In the genomic region with DNA sequence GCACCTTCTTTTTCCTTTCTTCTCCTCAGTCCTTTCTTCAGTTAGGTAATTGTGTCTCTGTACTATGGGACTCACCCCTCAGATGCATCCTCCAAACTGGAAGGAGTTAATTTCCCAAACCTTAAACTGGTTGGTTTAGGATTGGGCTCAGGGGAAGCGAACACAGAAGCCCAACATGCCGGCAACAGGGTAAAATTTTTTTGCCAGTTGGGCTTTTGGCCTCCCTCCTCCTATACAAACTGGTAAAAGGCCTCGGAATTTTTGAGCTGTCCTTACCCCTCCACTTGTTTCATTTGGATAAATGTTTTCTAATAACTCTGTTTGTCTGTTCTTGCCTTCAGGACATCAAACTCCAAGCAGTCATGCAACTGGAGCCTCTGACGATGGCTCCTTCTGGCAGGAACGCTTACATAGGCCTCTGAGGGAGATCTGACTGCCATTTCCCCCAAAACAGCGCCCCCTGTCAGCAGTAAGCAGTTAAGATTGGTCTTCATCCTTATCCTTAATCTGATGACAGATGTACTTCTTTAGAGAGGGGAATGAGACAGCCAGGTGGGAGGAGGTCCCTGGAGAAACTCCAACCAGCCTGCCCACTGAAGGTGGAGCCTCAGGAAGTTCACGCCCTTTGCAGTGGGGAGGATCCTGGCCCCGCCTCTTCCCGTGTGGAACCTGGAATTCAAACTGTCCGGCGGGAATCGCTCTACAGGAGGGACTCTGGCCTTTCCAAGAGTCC, we compare ENCODE assay signal across 13 cellular contexts. TPM values are rescaled to one million over a fixed set of nuclear protein-coding genes. Genes with fewer than 3 reads are reported as not detected.
DNase-seq lines count a peak whose midpoint lies in the region; ATAC-seq, FAIRE-seq and TF ChIP-seq lines count a peak whose summit lies in the region.
"Had no signal": no experiment of that assay in that cellular context is flagged by ENCODE, and none has a peak within 500 bp of the region (broad histone marks: within the 10 kb centered on the region; RNA-seq: fewer than 3 reads in every experiment).

No MANE protein-coding gene starts in this region.

- no peaks in the 10 kb centered on the region for H4K20me1 ChIP-seq in HepG2 (ENCODE audit: insufficient read depth, low read length)

- H3K4me1 ChIP-seq in HepG2 (ENCODE audit: insufficient read depth, low read length) (no peaks in the 10 kb centered on the region), right lobe of liver (no peaks in the 10 kb centered on the region)
- H3K4me1 ChIP-seq: gastroesophageal sphincter, thyroid gland had no signal

- H3K27ac ChIP-seq in HepG2 (ENCODE audit: extremely low read length, insufficient read depth, low read length) (no peak overlapping the region), right lobe of liver (no peak overlapping the region)
- H3K27ac ChIP-seq: gastroesophageal sphincter, thyroid gland had no signal

- no peaks in the 10 kb centered on the region for H3K27me3 Mint-ChIP-seq in activated T-cell treated with anti-CD3 and anti-CD28 coated beads, Interleukin-2, amount 50 U/mL, for 4 hours (ENCODE audit: low read depth)
- H3K27me3 Mint-ChIP-seq: activated T-helper 17 cell treated with anti-CD3 and anti-CD28 coated beads, Interleukin-2, amount 50 U/mL, for 72 hours had no signal

- no peak overlapping the region for H2AFZ ChIP-seq in HepG2 (ENCODE audit: low read length)

- ATAC-seq in HepG2 = no peak
- ATAC-seq in right lobe of liver = no peak
- ATAC-seq in GM21619 (IDR thresholded peaks at IDR 0.05; ENCODE audit: unreplicated experiment) = no peak
- no peak for ATAC-seq in activated T-cell treated with anti-CD3 and anti-CD28 coated beads, Interleukin-2, amount 50 U/mL, for 4 hours
- ATAC-seq in GM18909 (IDR thresholded peaks at IDR 0.05; ENCODE audit: poor library complexity, unreplicated experiment) = no peak
- ATAC-seq: activated T-helper 17 cell treated with anti-CD3 and anti-CD28 coated beads, Interleukin-2, amount 50 U/mL, for 72 hours; gastroesophageal sphincter had no signal

- TF ChIP-seq EP300 in HepG2 (IDR thresholded peaks at IDR 0.05; ENCODE audit: low read depth in 2 of 2, low read length in 2 of 2) (no peak), HepG2 (CRISPR knock-in tag; IDR thresholded peaks at IDR 0.05; ENCODE audit: borderline replicate concordance) (no peak)

- CTCF ChIA-PET in HepG2 (lab: Yijun Ruan, JAX; ENCODE audit: low intra/inter-chr PET ratio, low total read pairs) = no interaction called here

- no peak overlapping the region for H3K4me3 ChIP-seq in HepG2 (replicated peaks in 1 of 3; ENCODE audit: insufficient read depth in 1 of 3, low read depth in 2 of 3, low read length in 3 of 3)
- no peak overlapping the region for H3K4me3 ChIP-seq in right lobe of liver
- H3K4me3 ChIP-seq: gastroesophageal sphincter, thyroid gland had no signal

- H3K4me1 Mint-ChIP-seq in activated T-cell treated with anti-CD3 and anti-CD28 coated beads, Interleukin-2, amount 50 U/mL, for 4 hours (ENCODE audit: low read depth) = no peaks in the 10 kb centered on the region
- H3K4me1 Mint-ChIP-seq: activated T-helper 17 cell treated with anti-CD3 and anti-CD28 coated beads, Interleukin-2, amount 50 U/mL, for 72 hours had no signal

- no peak for TF ChIP-seq RAD21 in HepG2 (CRISPR knock-in tag; IDR thresholded peaks at IDR 0.05)

- WGBS in HepG2 (ENCODE audit: low lambda C conversion rate) = 13% methylated on average over 10 of the region's 12 CpGs
- WGBS in right lobe of liver (ENCODE audit: insufficient coverage, low coverage, low lambda C conversion rate, missing lambda C conversion rate) = 77% methylated on average over 9 of the region's 12 CpGs

- intact Hi-C loops in HepG2 (cut with micrococcal nuclease; ENCODE audit: unreplicated experiment) (loop anchor here (5.0 kb wide), 1 partner anchor 149 kb away; no protein-coding TSS in a partner anchor), right lobe of liver (cut with DNase I) (no loop called here)

- H3K36me3 ChIP-seq in HepG2 (replicated peaks in 1 of 2; ENCODE audit: control insufficient read depth in 1 of 2, insufficient read depth in 2 of 2, low read length in 2 of 2) = no peaks in the 10 kb centered on the region
- H3K36me3 ChIP-seq in right lobe of liver = no peaks in the 10 kb centered on the region
- H3K36me3 ChIP-seq: gastroesophageal sphincter, thyroid gland had no signal

- H3K27me3 ChIP-seq in HepG2 (ENCODE audit: control insufficient read depth in 1 of 2, insufficient read depth in 2 of 2, low read length in 2 of 2) (no peaks in the 10 kb centered on the region), right lobe of liver (no peaks in the 10 kb centered on the region)
- H3K27me3 ChIP-seq: gastroesophageal sphincter, thyroid gland had no signal

- TF ChIP-seq CTCF in HepG2 (CRISPR knock-in tag; IDR thresholded peaks at IDR 0.05) (peak; percentile 25; the same call in 1 of the 2 replicates), right lobe of liver (IDR thresholded peaks at IDR 0.05) (peak in 1 of 4 donors; percentile 11)

- no peak overlapping the region for H3K4me3 Mint-ChIP-seq in activated T-cell treated with anti-CD3 and anti-CD28 coated beads, Interleukin-2, amount 50 U/mL, for 4 hours
- H3K4me3 Mint-ChIP-seq: activated T-helper 17 cell treated with anti-CD3 and anti-CD28 coated beads, Interleukin-2, amount 50 U/mL, for 72 hours had no signal

- H3K9me3 Mint-ChIP-seq in activated T-cell treated with anti-CD3 and anti-CD28 coated beads, Interleukin-2, amount 50 U/mL, for 4 hours = peaks cover 13% of the 10 kb centered on the region

- H3K9ac ChIP-seq in HepG2 (ENCODE audit: insufficient read depth, low read depth, low read length) = no peak overlapping the region

- H3K36me3 Mint-ChIP-seq in activated T-cell treated with anti-CD3 and anti-CD28 coated beads, Interleukin-2, amount 50 U/mL, for 4 hours (ENCODE audit: insufficient read depth) = no peaks in the 10 kb centered on the region

- peaks cover 23% of the 10 kb centered on the region for H3K9me3 ChIP-seq in HepG2 (ENCODE audit: low read length)
- peaks cover 0 to 6% (median 3%) of the 10 kb centered on the region in 4 donors for H3K9me3 ChIP-seq in right lobe of liver
- H3K9me3 ChIP-seq: thyroid gland had no signal

- no peak overlapping the region for H3K4me2 ChIP-seq in HepG2 (ENCODE audit: low read depth, low read length)

- TF ChIP-seq POLR2A in HepG2 (IDR thresholded peaks at IDR 0.05; ENCODE audit: insufficient read depth in 1 of 2, low read depth in 2 of 2, low read length in 2 of 2) (no peak), right lobe of liver (IDR thresholded peaks at IDR 0.05) (no peak)

- peak; percentile 2 for DNase-seq in HepG2 (ENCODE audit: low spot score)
- DNase-seq in right lobe of liver = no peak
- DNase-seq in NCI-H69 (lab: John Stamatoyannopoulos, UW) = peak; percentile 53
- DNase-seq in dermis blood vessel endothelial cell = peak; percentile 37
- no peak for DNase-seq in activated T-cell treated with anti-CD3 and anti-CD28 coated beads, Interleukin-2, amount 50 U/mL, for 4 hours
- DNase-seq in occipital lobe (lab: John Stamatoyannopoulos, UW) = no peak
- DNase-seq: NCI-H510A treated with DMSO at 0.1 percent for 48 hours, thyroid gland had no signal

- POLR2A ChIA-PET in HepG2 (lab: Yijun Ruan, JAX) = no interaction called here

- FAIRE-seq in HepG2 (lab: Jason Lieb, UNC) = no peak
- FAIRE-seq: GM12891 had no signal

- in situ Hi-C loops in HepG2 (cut with HindIII; ENCODE audit: extremely low pct_ligation_motif_present, low pct_unique_long_range_greater_than_20kb) = no loop called here

- no TSS peak for BruUV-seq in HepG2 (replicated peaks; lab: Mats Ljungman, UMichigan)

- no peaks in the 10 kb centered on the region for H3K79me2 ChIP-seq in HepG2 (ENCODE audit: insufficient read depth, low read length)

TF ChIP-seq in HepG2, 621 proteins besides CTCF, POLR2A, EP300 and RAD21 (continues in another document):
- TF ChIP-seq ZBTB21 (CRISPR knock-in tag; IDR thresholded peaks at IDR 0.05) (no peak), ZC3H4 (CRISPR knock-in tag; IDR thresholded peaks at IDR 0.05; ENCODE audit: borderline replicate concordance) (no peak), ADNP (CRISPR knock-in tag; IDR thresholded peaks at IDR 0.05) (no peak)
- TF ChIP-seq, protein P1, sequence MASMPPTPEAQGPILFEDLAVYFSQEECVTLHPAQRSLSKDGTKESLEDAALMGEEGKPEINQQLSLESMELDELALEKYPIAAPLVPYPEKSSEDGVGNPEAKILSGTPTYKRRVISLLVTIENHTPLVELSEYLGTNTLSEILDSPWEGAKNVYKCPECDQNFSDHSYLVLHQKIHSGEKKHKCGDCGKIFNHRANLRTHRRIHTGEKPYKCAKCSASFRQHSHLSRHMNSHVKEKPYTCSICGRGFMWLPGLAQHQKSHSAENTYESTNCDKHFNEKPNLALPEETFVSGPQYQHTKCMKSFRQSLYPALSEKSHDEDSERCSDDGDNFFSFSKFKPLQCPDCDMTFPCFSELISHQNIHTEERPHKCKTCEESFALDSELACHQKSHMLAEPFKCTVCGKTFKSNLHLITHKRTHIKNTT (CRISPR knock-in tag; IDR thresholded peaks at IDR 0.05) = no peak

RNA-seq across cellular contexts. Expression of gene SPINK5, which starts 57.8 kb away (rescaled TPM):
- total RNA-seq in HepG2 (2016; rRNA removed; fragmentation: Illumina TruSeq; extraction: Trizol) (not detected in 2 replicates), right lobe of liver (under 1 TPM in 2 of 6 experiments, not detected in 4; 0.10 to 0.26 TPM), dermis blood vessel endothelial cell (0.09 and 0.85 TPM in 2 replicates), occipital lobe (not detected)
- total RNA-seq in HepG2 (2016; cell fraction: cytosol; rRNA removed; fragmentation: Illumina TruSeq; extraction: Trizol; ENCODE audit: low read depth) = not detected in 2 replicates
- total RNA-seq in HepG2 (2016; cell fraction: insoluble cytoplasmic fraction; rRNA removed; fragmentation: Illumina TruSeq; extraction: Trizol) = not detected in 2 replicates
- not detected in 2 replicates for total RNA-seq in HepG2 (2016; cell fraction: membrane; rRNA removed; fragmentation: Illumina TruSeq; extraction: Trizol)
- total RNA-seq in HepG2 (2016; cell fraction: nucleus; rRNA removed; fragmentation: Illumina TruSeq; extraction: Trizol) = not detected in 2 replicates
- 0.01 and 0.03 TPM in 2 replicates for polyA plus RNA-seq in HepG2 (2011; rRNA removed)
- polyA plus RNA-seq in HepG2 (2011; cell fraction: cytosol; rRNA removed) = not detected in 2 replicates
- 0.07 TPM in 1 of 2 replicates, not detected in the other for polyA plus RNA-seq in HepG2 (2011; cell fraction: nucleus; rRNA removed)
- not detected in 2 replicates for polyA plus RNA-seq in HepG2 (2012)
- not detected in 2 replicates for polyA plus RNA-seq in HepG2 (2016; cell fraction: cytosol; fragmentation: Illumina TruSeq; extraction: Trizol; ENCODE audit: low read depth)
- polyA plus RNA-seq in HepG2 (2016; cell fraction: insoluble cytoplasmic fraction; fragmentation: Illumina TruSeq; extraction: Trizol; ENCODE audit: low read depth) = not detected in 2 replicates
- not detected in 2 replicates for polyA plus RNA-seq in HepG2 (2016; cell fraction: membrane; fragmentation: Illumina TruSeq; extraction: Trizol; ENCODE audit: low read depth)
- polyA plus RNA-seq in HepG2 (2016; cell fraction: nucleus; fragmentation: Illumina TruSeq; extraction: Trizol; ENCODE audit: insufficient read depth, low read depth) = not detected in 2 replicates
- polyA minus RNA-seq in HepG2 (2011; rRNA and poly(A)+ RNA removed; ENCODE audit: low replicate concordance) = 1.8 TPM in 1 of 2 replicates, not detected in the other
- not detected in 2 replicates for polyA minus RNA-seq in HepG2 (2011; cell fraction: cytosol; rRNA and poly(A)+ RNA removed)
- 0.12 TPM in 1 of 2 replicates, not detected in the other for polyA minus RNA-seq in HepG2 (2011; cell fraction: nucleus; rRNA and poly(A)+ RNA removed)
- not detected for total RNA-seq in activated T-cell treated with anti-CD3 and anti-CD28 coated beads, Interleukin-2, amount 50 U/mL, for 4 hours
- total RNA-seq: activated T-helper 17 cell treated with anti-CD3 and anti-CD28 coated beads, Interleukin-2, amount 50 U/mL, for 72 hours had no signal

Comparison
In these comparisons a context has a peak if more than half of its experiments do, and no peak if none do; other contexts are left out.
1. DNase-seq: peak in HepG2 (single experiment), NCI-H69 (single experiment) and dermis blood vessel endothelial cell (single experiment); none in right lobe of liver (0 of 3), activated T-cell treated with anti-CD3 and anti-CD28 coated beads, Interleukin-2, amount 50 U/mL, for 4 hours (single experiment) and occipital lobe (single experiment).